Comparison of ENCODE assay signal across 16 cellular contexts in genomic region chr14:77849711-77850110, GRCh38. TPM values are rescaled to one million over a fixed set of nuclear protein-coding genes. Genes with fewer than 3 reads are reported as not detected.
DNase-seq lines count a peak whose midpoint lies in the region; FAIRE-seq and TF ChIP-seq lines count a peak whose summit lies in the region.
"Had no signal": no experiment of that assay in that cellular context is flagged by ENCODE, and none has a peak within 500 bp of the region (broad histone marks: within the 10 kb centered on the region; RNA-seq: fewer than 3 reads in every experiment).

No MANE protein-coding gene starts in this region.

- no peaks in the 10 kb centered on the region for H3K4me1 ChIP-seq in GM23248 (ENCODE audit: insufficient read depth)
- no peaks in the 10 kb centered on the region for H3K4me1 ChIP-seq in fibroblast of lung (ENCODE audit: control insufficient read depth, extremely low read depth, insufficient read depth, low read length)
- H3K4me1 ChIP-seq in mesenchymal stem cell (ENCODE audit: control insufficient read depth, insufficient read depth, low read depth, low read length), result no peaks in the 10 kb centered on the region

- no peaks in the 10 kb centered on the region for H3K9me2 ChIP-seq in GM23248 (ENCODE audit: insufficient read depth)

- H3K27ac ChIP-seq in GM23248 (no peak overlapping the region), fibroblast of lung (ENCODE audit: insufficient read depth, low read length) (no peak overlapping the region), mesenchymal stem cell (ENCODE audit: low read length, poor library complexity, severe bottlenecking) (no peak overlapping the region)
- H3K27ac ChIP-seq: VCaP had no signal

- no peak overlapping the region for H2BK15ac ChIP-seq in mesenchymal stem cell (ENCODE audit: low read depth, poor library complexity, severe bottlenecking)

- H3K9ac ChIP-seq in GM23248 (no peak overlapping the region), fibroblast of lung (ENCODE audit: insufficient read depth, low read length) (no peak overlapping the region), mesenchymal stem cell (ENCODE audit: low read length) (no peak overlapping the region)

- H3K18ac ChIP-seq in mesenchymal stem cell (ENCODE audit: low read depth in 1 of 2, low read length in 2 of 2), result no peak overlapping the region

- no peak overlapping the region for H2BK5ac ChIP-seq in mesenchymal stem cell (ENCODE audit: low read depth, low read length, poor library complexity, severe bottlenecking)

- no peak overlapping the region for H3K4me3 ChIP-seq in GM23248
- no peak overlapping the region for H3K4me3 ChIP-seq in fibroblast of lung (replicated peaks in 1 of 4; ENCODE audit: control extremely low read depth in 1 of 4, insufficient read depth in 1 of 4, low read depth in 3 of 4, low read length in 4 of 4)
- no peak overlapping the region for H3K4me3 ChIP-seq in mesenchymal stem cell (ENCODE audit: insufficient read depth in 1 of 2, low read depth in 1 of 2, low read length in 2 of 2)

- no peak overlapping the region for H2BK12ac ChIP-seq in mesenchymal stem cell (ENCODE audit: low read length in 2 of 2)

- no peak for TF ChIP-seq CTCF in fibroblast of lung (conservative IDR thresholded peaks at IDR 0.05 in 1 of 2, IDR thresholded peaks at IDR 0.05 in 1 of 2; ENCODE audit: low read depth in 1 of 2, low read length in 2 of 2)

- H2AFZ ChIP-seq in GM23248 (no peak overlapping the region), fibroblast of lung (ENCODE audit: low read length) (no peak overlapping the region), mesenchymal stem cell (ENCODE audit: low read depth, low read length) (no peak overlapping the region)

- H3K14ac ChIP-seq in mesenchymal stem cell (ENCODE audit: low read length in 2 of 2), result no peak overlapping the region

- FAIRE-seq in RCC 7860 (lab: Jason Lieb, UNC), result peak; percentile 84

- H3K79me2 ChIP-seq in GM23248 (ENCODE audit: insufficient read depth), result no peaks in the 10 kb centered on the region
- no peaks in the 10 kb centered on the region for H3K79me2 ChIP-seq in fibroblast of lung (ENCODE audit: control insufficient read depth, insufficient read depth, low read length)

- H3K4me2 ChIP-seq in GM23248 (ENCODE audit: unreplicated experiment) (no peak overlapping the region), fibroblast of lung (ENCODE audit: extremely low read depth, insufficient read depth, low read length) (no peak overlapping the region), mesenchymal stem cell (ENCODE audit: low read length, poor library complexity, severe bottlenecking) (no peak overlapping the region)

- H3K23ac ChIP-seq in mesenchymal stem cell (ENCODE audit: low read length in 2 of 2), result no peak overlapping the region

- H3F3A ChIP-seq in GM23248 (ENCODE audit: insufficient read depth), result no peaks in the 10 kb centered on the region

- H3K4ac ChIP-seq in mesenchymal stem cell (ENCODE audit: low read depth in 1 of 2, low read length in 2 of 2), result no peak overlapping the region

- no peaks in the 10 kb centered on the region for H3K27me3 ChIP-seq in GM23248 (replicated peaks; ENCODE audit: insufficient read depth)
- H3K27me3 ChIP-seq in fibroblast of lung (ENCODE audit: control insufficient read depth, insufficient read depth, low read length), result no peaks in the 10 kb centered on the region
- no peaks in the 10 kb centered on the region for H3K27me3 ChIP-seq in mesenchymal stem cell (ENCODE audit: control insufficient read depth in 1 of 2, insufficient read depth in 1 of 2, low read length in 2 of 2)

- H3K79me1 ChIP-seq in mesenchymal stem cell (replicated peaks; ENCODE audit: low read length, poor library complexity, severe bottlenecking), result peaks cover 5% of the 10 kb centered on the region

- in situ Hi-C loops in GM23248 (cut with MboI), result loop anchor here (25.0 kb wide), 1 partner anchor 738 kb away; no protein-coding TSS in a partner anchor

- H4K20me1 ChIP-seq in GM23248 (ENCODE audit: insufficient read depth) (no peaks in the 10 kb centered on the region), fibroblast of lung (ENCODE audit: control insufficient read depth, extremely low read depth, insufficient read depth, low read length) (no peaks in the 10 kb centered on the region)

- H2AK5ac ChIP-seq in mesenchymal stem cell (ENCODE audit: low read length, severe bottlenecking), result no peak overlapping the region

- H3K36me3 ChIP-seq in GM23248 (ENCODE audit: low read depth) (no peaks in the 10 kb centered on the region), fibroblast of lung (ENCODE audit: control insufficient read depth, insufficient read depth, low read length) (no peaks in the 10 kb centered on the region), mesenchymal stem cell (ENCODE audit: control insufficient read depth in 1 of 2, insufficient read depth in 2 of 2, low read depth in 1 of 2, low read length in 2 of 2) (peaks cover 0 to 9% of the 10 kb centered on the region in 2 experiments)

- no peak overlapping the region for H4K91ac ChIP-seq in mesenchymal stem cell (ENCODE audit: low read length)

- 29 to 59% methylated on average over 1 of the region's 1 CpG for WGBS in GM23248 (ENCODE audit: low coverage in 1 of 2, low lambda C conversion rate in 2 of 2, missing lambda C conversion rate in 2 of 2), 2 experiments
- 83% methylated on average over 1 of the region's 1 CpG for WGBS in mesenchymal stem cell

- no peaks in the 10 kb centered on the region for H3K9me3 ChIP-seq in GM23248 (ENCODE audit: low read depth)
- H3K9me3 ChIP-seq in fibroblast of lung (ENCODE audit: control insufficient read depth, insufficient read depth, low read depth, low read length), result no peaks in the 10 kb centered on the region
- no peaks in the 10 kb centered on the region for H3K9me3 ChIP-seq in mesenchymal stem cell (ENCODE audit: control insufficient read depth, low read length)

- H4K8ac ChIP-seq in mesenchymal stem cell (ENCODE audit: low read length), result no peak overlapping the region

- DNase-seq in GM23248 (peak; percentile 33), RCC 7860 (ENCODE audit: low spot score) (peak; percentile 74), fibroblast of lung (ENCODE audit: low read depth in 2 of 2) (peak; percentile 39 to 71), stromal cell of bone marrow (ENCODE audit: low read depth) (peak; percentile 48), mesenchymal stem cell (no peak), hippocampal formation (lab: John Stamatoyannopoulos, UW) (no peak), DMS114 treated with DMSO at 0.1 percent for 48 hours (lab: John Stamatoyannopoulos, UW; ENCODE audit: unreplicated experiment) (no peak)
- DNase-seq: activated CD4-positive, alpha-beta T cell treated with anti-CD3 and anti-CD28 coated beads, Interleukin-2, amount 50 U/mL, for 1 hour; cortex of kidney; DMS79 treated with DMSO at 0.1 percent for 48 hours; endodermal cell; immature natural killer cell; NCI-H2171; NCI-H524 treated with DMSO at 0.1 percent for 48 hours; RPMI8226 had no signal

- H2BK120ac ChIP-seq in mesenchymal stem cell (ENCODE audit: low read depth, low read length), result no peak overlapping the region

RNA-seq across cellular contexts. Expression of gene ADCK1, which starts 49.8 kb away (rescaled TPM):
- total RNA-seq in GM23248 (2014; rRNA removed; shearing (Covaris generic)), result 2.8 and 6.6 TPM in 2 replicates
- polyA plus RNA-seq in GM23248 (2016; fragmentation: Nextera tagmentation; extraction: Ambion mirVana), result 4.7 TPM in 2 replicates
- total RNA-seq in fibroblast of lung, result 4.6 and 5.4 TPM in 2 replicates
- polyA plus RNA-seq in fibroblast of lung, result 4.8 and 5.4 TPM in 2 replicates
- polyA plus RNA-seq in fibroblast of lung (2012), result 4.2 and 4.4 TPM in 2 replicates
- polyA minus RNA-seq in fibroblast of lung (ENCODE audit: low replicate concordance), result 7.5 and 18.0 TPM in 2 replicates
- 6.0 TPM for polyA plus RNA-seq in mesenchymal stem cell (2013, experiment 1 of 2)
- 6.1 TPM for polyA plus RNA-seq in mesenchymal stem cell (2013, experiment 2 of 2)

Comparison
In these comparisons a context has a peak if more than half of its experiments do, and no peak if none do; other contexts are left out.
1. DNase-seq: peak in GM23248 (single experiment), RCC 7860 (single experiment), fibroblast of lung (2 of 2) and stromal cell of bone marrow (single experiment); none in mesenchymal stem cell (single experiment), hippocampal formation (0 of 2) and DMS114 treated with DMSO at 0.1 percent for 48 hours (single experiment).